37 cellular contexts compared by ENCODE assay signal in genomic region chr10:7881119-7881518, GRCh38.
DNase-seq lines count a peak whose midpoint lies in the region; ATAC-seq, FAIRE-seq and TF ChIP-seq lines count a peak whose summit lies in the region.
"Had no signal": no experiment of that assay in that cellular context is flagged by ENCODE, and none has a peak within 500 bp of the region (broad histone marks: within the 10 kb centered on the region; RNA-seq: fewer than 3 reads in every experiment).

No MANE protein-coding gene starts in this region.

- no peak overlapping the region for H4K8ac ChIP-seq in IMR-90 (ENCODE audit: low read depth in 2 of 2, low read length in 2 of 2)

- no peaks in the 10 kb centered on the region for H3K36me3 ChIP-seq in HepG2 (replicated peaks in 1 of 2; ENCODE audit: control insufficient read depth in 1 of 2, insufficient read depth in 2 of 2, low read length in 2 of 2)
- H3K36me3 ChIP-seq in right lobe of liver = no peaks in the 10 kb centered on the region
- no peaks in the 10 kb centered on the region for H3K36me3 ChIP-seq in IMR-90 (ENCODE audit: control insufficient read depth, insufficient read depth, low read length)
- no peaks in the 10 kb centered on the region for H3K36me3 ChIP-seq in K562 (ENCODE audit: control insufficient read depth, insufficient read depth, low read length)
- H3K36me3 ChIP-seq: BE2C; BLaER1 treated with 17β-estradiol and CSF1 and Interleukin-3, amounts not matched to agents 10 nM and 100 nM had no signal

- H3K9me3 Mint-ChIP-seq in type B pancreatic cell = no peaks in the 10 kb centered on the region
- H3K9me3 Mint-ChIP-seq: CD4-positive, alpha-beta memory T cell; CD4-positive, alpha-beta T cell; CD4-positive, CD25-positive, alpha-beta regulatory T cell; CD8-positive, alpha-beta memory T cell; CD8-positive, alpha-beta T cell had no signal

- no peak overlapping the region for H3K4me3 Mint-ChIP-seq in type B pancreatic cell
- H3K4me3 Mint-ChIP-seq: B cell; CD14-positive monocyte; CD4-positive, alpha-beta memory T cell; CD4-positive, alpha-beta T cell; CD4-positive, CD25-positive, alpha-beta regulatory T cell; CD8-positive, alpha-beta memory T cell; CD8-positive, alpha-beta T cell had no signal

- FAIRE-seq in HepG2 (lab: Jason Lieb, UNC) (no peak), K562 (lab: Jason Lieb, UNC) (no peak)
- FAIRE-seq: A204.1, D721Med had no signal

- H3K18ac ChIP-seq in IMR-90 (ENCODE audit: low read depth, low read length) = no peak overlapping the region

- no peak for TF ChIP-seq RAD21 in HepG2 (CRISPR knock-in tag; IDR thresholded peaks at IDR 0.05)
- TF ChIP-seq RAD21 in IMR-90 (IDR thresholded peaks at IDR 0.05; ENCODE audit: low read length) = no peak
- TF ChIP-seq RAD21 in Ishikawa (IDR thresholded peaks at IDR 0.05; ENCODE audit: low read depth) = no peak
- no peak for TF ChIP-seq RAD21 in K562 (CRISPR knock-in tag; conservative IDR thresholded peaks at IDR 0.05 in 1 of 2, IDR thresholded peaks at IDR 0.05 in 1 of 2)

- H3K4ac ChIP-seq in IMR-90 (ENCODE audit: low read depth, low read length) = no peak overlapping the region

- H2BK120ac ChIP-seq in IMR-90 (ENCODE audit: low read depth, low read length) = no peak overlapping the region

- H2BK20ac ChIP-seq in IMR-90 (ENCODE audit: low read depth, low read length) = no peak overlapping the region

- H4K5ac ChIP-seq in IMR-90 (ENCODE audit: low read depth, low read length) = no peak overlapping the region

- no peak overlapping the region for H4K91ac ChIP-seq in IMR-90 (ENCODE audit: insufficient read depth, low read depth, low read length)

- H3K4me1 Mint-ChIP-seq in type B pancreatic cell (ENCODE audit: unreplicated experiment) = peaks cover 7% of the 10 kb centered on the region
- H3K4me1 Mint-ChIP-seq: CD14-positive monocyte had no signal

- H3K27me3 ChIP-seq in HepG2 (ENCODE audit: control insufficient read depth in 1 of 2, insufficient read depth in 2 of 2, low read length in 2 of 2) (no peaks in the 10 kb centered on the region), right lobe of liver (no peaks in the 10 kb centered on the region), IMR-90 (ENCODE audit: control insufficient read depth, insufficient read depth, low read length) (no peaks in the 10 kb centered on the region), K562 (ENCODE audit: control insufficient read depth in 2 of 2, insufficient read depth in 2 of 2, low read length in 2 of 2) (no peaks in the 10 kb centered on the region)
- H3K27me3 ChIP-seq: BE2C; BLaER1; BLaER1 treated with 17β-estradiol and CSF1 and Interleukin-3, amounts not matched to agents 10 nM and 100 nM had no signal

- no peak for TF ChIP-seq CTCF in HepG2 (CRISPR knock-in tag; IDR thresholded peaks at IDR 0.05)
- no peak for TF ChIP-seq CTCF in right lobe of liver (IDR thresholded peaks at IDR 0.05)
- no peak for TF ChIP-seq CTCF in IMR-90 (conservative IDR thresholded peaks at IDR 0.05; ENCODE audit: low read depth, low read length)
- TF ChIP-seq CTCF in K562 (IDR thresholded peaks at IDR 0.05 in 2 of 3, conservative IDR thresholded peaks at IDR 0.05 in 1 of 3; ENCODE audit: insufficient read depth in 2 of 3, low read depth in 1 of 3, low read length in 3 of 3) = no peak
- TF ChIP-seq CTCF in type B pancreatic cell (conservative IDR thresholded peaks at IDR 0.05) = no peak

- intact Hi-C loops in HepG2 (cut with micrococcal nuclease; ENCODE audit: unreplicated experiment) (no loop called here), right lobe of liver (cut with DNase I) (no loop called here), IMR-90 (cut with micrococcal nuclease) (no loop called here), K562 (cut with micrococcal nuclease) (no loop called here)

- H3K9me1 ChIP-seq in IMR-90 (ENCODE audit: insufficient read depth, low read length) (no peaks in the 10 kb centered on the region; the same call in 1 of the 2 replicates), K562 (ENCODE audit: control insufficient read depth, insufficient read depth, low read length) (no peaks in the 10 kb centered on the region)

- no peaks in the 10 kb centered on the region for H3K27me3 Mint-ChIP-seq in type B pancreatic cell
- H3K27me3 Mint-ChIP-seq: B cell; CD4-positive, alpha-beta memory T cell; CD4-positive, alpha-beta T cell; CD4-positive, CD25-positive, alpha-beta regulatory T cell; CD8-positive, alpha-beta memory T cell had no signal

- H2BK5ac ChIP-seq in IMR-90 (ENCODE audit: low read depth, low read length, poor library complexity, severe bottlenecking) = no peak overlapping the region

- H4K20me1 ChIP-seq in HepG2 (ENCODE audit: insufficient read depth, low read length) = no peaks in the 10 kb centered on the region
- no peaks in the 10 kb centered on the region; the same call in 1 of the 2 replicates for H4K20me1 ChIP-seq in IMR-90 (ENCODE audit: insufficient read depth, low read length)
- no peaks in the 10 kb centered on the region for H4K20me1 ChIP-seq in K562 (replicated peaks; ENCODE audit: control insufficient read depth, insufficient read depth, low read length)

- H3K9ac ChIP-seq in HepG2 (ENCODE audit: insufficient read depth, low read depth, low read length) = no peak overlapping the region
- no peak overlapping the region for H3K9ac ChIP-seq in IMR-90 (ENCODE audit: low read depth, low read length)
- no peak overlapping the region for H3K9ac ChIP-seq in K562 (ENCODE audit: insufficient read depth in 1 of 2, low read depth in 2 of 2, low read length in 2 of 2)
- H3K9ac ChIP-seq: BLaER1; BLaER1 treated with 17β-estradiol and CSF1 and Interleukin-3, amounts not matched to agents 10 nM and 100 nM had no signal

- H3K4me2 ChIP-seq in HepG2 (ENCODE audit: low read depth, low read length) (no peak overlapping the region), IMR-90 (ENCODE audit: low read depth, low read length) (no peak overlapping the region), K562 (ENCODE audit: insufficient read depth, low read length) (no peak overlapping the region)
- H3K4me2 ChIP-seq: A549; BLaER1; BLaER1 treated with 17β-estradiol and CSF1 and Interleukin-3, amounts not matched to agents 10 nM and 100 nM had no signal

- ATAC-seq in HepG2 = no peak
- no peak for ATAC-seq in right lobe of liver
- no peak for ATAC-seq in IMR-90 (ENCODE audit: low read depth)
- no peak for ATAC-seq in K562
- ATAC-seq in HG02840 (IDR thresholded peaks at IDR 0.05; ENCODE audit: low FRiP score, unreplicated experiment) = no peak
- ATAC-seq: A549; CD8-positive, alpha-beta T cell had no signal

- H2BK15ac ChIP-seq in IMR-90 (ENCODE audit: low read depth, low read length) = no peak overlapping the region

- WGBS in HepG2 (ENCODE audit: low lambda C conversion rate) = over 99% methylated on average over 3 of the region's 3 CpGs
- 86% methylated on average over 3 of the region's 3 CpGs for WGBS in right lobe of liver (ENCODE audit: insufficient coverage, low coverage, low lambda C conversion rate, missing lambda C conversion rate)
- no CpG with 5 or more reads among the region's 3 CpGs for WGBS in IMR-90 (ENCODE audit: extremely low coverage in 2 of 2, insufficient read length in 1 of 2), 2 experiments
- WGBS in K562 (ENCODE audit: insufficient coverage, low coverage, missing lambda C conversion rate) = 83% methylated on average over 3 of the region's 3 CpGs

- no peak overlapping the region for H3K27ac Mint-ChIP-seq in type B pancreatic cell
- H3K27ac Mint-ChIP-seq: B cell; CD14-positive monocyte; CD4-positive, alpha-beta T cell; CD4-positive, CD25-positive, alpha-beta regulatory T cell; CD8-positive, alpha-beta T cell had no signal

- H3K36me3 Mint-ChIP-seq in type B pancreatic cell = peaks cover 5% of the 10 kb centered on the region
- H3K36me3 Mint-ChIP-seq: CD4-positive, alpha-beta memory T cell had no signal

- no peaks in the 10 kb centered on the region for H3K79me2 ChIP-seq in HepG2 (ENCODE audit: insufficient read depth, low read length)
- no peaks in the 10 kb centered on the region for H3K79me2 ChIP-seq in K562 (ENCODE audit: control insufficient read depth, insufficient read depth, low read length)

- H3K9me3 ChIP-seq in HepG2 (ENCODE audit: low read length) (no peaks in the 10 kb centered on the region), right lobe of liver (no peaks in the 10 kb centered on the region), IMR-90 (ENCODE audit: control insufficient read depth, insufficient read depth, low read length) (no peaks in the 10 kb centered on the region), K562 (replicated peaks; ENCODE audit: control insufficient read depth, insufficient read depth, low read depth, low read length) (no peaks in the 10 kb centered on the region)
- H3K9me3 ChIP-seq: A549; BE2C; BLaER1; BLaER1 treated with 17β-estradiol and CSF1 and Interleukin-3, amounts not matched to agents 10 nM and 100 nM; Caco-2 had no signal

- no peak overlapping the region for H2AK5ac ChIP-seq in IMR-90 (ENCODE audit: low read depth, low read length)

- no peak for DNase-seq in HepG2 (ENCODE audit: low spot score)
- DNase-seq in right lobe of liver = no peak
- no peak for DNase-seq in IMR-90
- no peak for DNase-seq in K562 (ENCODE audit: extremely low read depth in 1 of 4, low spot score in 3 of 4)
- no peak for DNase-seq in type B pancreatic cell (ENCODE audit: extremely low spot score, unreplicated experiment)
- DNase-seq in activated CD4-positive, alpha-beta T cell treated with anti-CD3 and anti-CD28 coated beads for 1 hour = no peak
- DNase-seq: 8988T; ACHN; AML-193; BE2C; C1 segment of cervical spinal cord; Caco-2; Calu3; CD4-positive, alpha-beta memory T cell; CD4-positive, alpha-beta T cell; CD4-positive, CD25-positive, alpha-beta regulatory T cell; CD8-positive, alpha-beta memory T cell; CD8-positive, alpha-beta T cell; COR-L47; DMS 273 treated with DMSO at 0.1 percent for 48 hours; DMS153; DMS53; DMS79; DMS79 treated with DMSO at 0.1 percent for 48 hours; DND-41; EL had no signal

- H2AK9ac ChIP-seq in IMR-90 (replicated peaks; ENCODE audit: low read depth, low read length, poor library complexity) = no peak overlapping the region

- dilution Hi-C loops in IMR-90 (cut with HindIII; ENCODE audit: low sequenced_read_pairs, unreplicated experiment) = no loop called here

- TF ChIP-seq POLR2A in HepG2 (IDR thresholded peaks at IDR 0.05; ENCODE audit: insufficient read depth in 1 of 2, low read depth in 2 of 2, low read length in 2 of 2) = no peak
- no peak for TF ChIP-seq POLR2A in right lobe of liver (IDR thresholded peaks at IDR 0.05)
- TF ChIP-seq POLR2A in IMR-90 (IDR thresholded peaks at IDR 0.05; ENCODE audit: low read depth, low read length) = no peak
- no peak for TF ChIP-seq POLR2A in K562 (conservative IDR thresholded peaks at IDR 0.05)

- H3K23ac ChIP-seq in IMR-90 (ENCODE audit: low read depth, low read length) = no peak overlapping the region

- peaks cover 4 to 5% of the 10 kb centered on the region in 2 experiments; a peak in 3 of 4 replicates for H3K79me1 ChIP-seq in IMR-90 (ENCODE audit: low read depth in 1 of 2, low read length in 2 of 2)

- no peak overlapping the region for H3K14ac ChIP-seq in IMR-90 (replicated peaks; ENCODE audit: low read depth, low read length)

- H3K56ac ChIP-seq in IMR-90 (ENCODE audit: extremely low read depth, insufficient read depth, low read length) = no peak overlapping the region

- TF ChIP-seq EP300 in HepG2 (IDR thresholded peaks at IDR 0.05; ENCODE audit: low read depth in 2 of 2, low read length in 2 of 2) = no peak
- TF ChIP-seq EP300 in HepG2 (CRISPR knock-in tag; IDR thresholded peaks at IDR 0.05; ENCODE audit: borderline replicate concordance) = no peak
- TF ChIP-seq EP300 in Ishikawa (IDR thresholded peaks at IDR 0.05; ENCODE audit: borderline replicate concordance) = no peak
- no peak for TF ChIP-seq EP300 in K562 (IDR thresholded peaks at IDR 0.05; ENCODE audit: low read length)

- H3K27ac ChIP-seq in HepG2 (ENCODE audit: extremely low read length, insufficient read depth, low read length) (no peak overlapping the region), right lobe of liver (no peak overlapping the region), IMR-90 (ENCODE audit: insufficient read depth, low read length) (no peak overlapping the region), K562 (ENCODE audit: extremely low read depth, low read depth, low read length) (no peak overlapping the region)
- H3K27ac ChIP-seq: 22Rv1; A549; BLaER1; BLaER1 treated with 17β-estradiol and CSF1 and Interleukin-3, amounts not matched to agents 10 nM and 100 nM; C4-2B had no signal

- POLR2A ChIA-PET in HepG2 (lab: Yijun Ruan, JAX) = no interaction called here
- POLR2A ChIA-PET in IMR-90 (lab: Charles Lee; ENCODE audit: unreplicated experiment) = no interaction called here
- POLR2A ChIA-PET in K562 (lab: Yijun Ruan, JAX) = no interaction called here

- CTCF ChIA-PET in HepG2 (lab: Yijun Ruan, JAX; ENCODE audit: low intra/inter-chr PET ratio, low total read pairs) (no interaction called here), IMR-90 (lab: Yijun Ruan, JAX) (no interaction called here), K562 (lab: Yijun Ruan, JAX; ENCODE audit: low intra/inter-chr PET ratio) (no interaction called here)

- H3K4me3 ChIP-seq in HepG2 (replicated peaks in 1 of 3; ENCODE audit: insufficient read depth in 1 of 3, low read depth in 2 of 3, low read length in 3 of 3) (no peak overlapping the region), right lobe of liver (no peak overlapping the region), IMR-90 (ENCODE audit: insufficient read depth, low read depth, low read length) (no peak overlapping the region), K562 (no peak overlapping the region)
- H3K4me3 ChIP-seq: A549; BLaER1; BLaER1 treated with 17β-estradiol and CSF1 and Interleukin-3, amounts not matched to agents 10 nM and 100 nM had no signal

- no TSS peak for BruUV-seq in HepG2 (replicated peaks; lab: Mats Ljungman, UMichigan)
- no TSS peak for BruUV-seq in IMR-90 (replicated peaks; lab: Mats Ljungman, UMichigan)
- no TSS peak for BruUV-seq in K562 (replicated peaks; lab: Mats Ljungman, UMichigan)

- H3K4me1 ChIP-seq in HepG2 (ENCODE audit: insufficient read depth, low read length) (no peaks in the 10 kb centered on the region), right lobe of liver (no peaks in the 10 kb centered on the region), IMR-90 (ENCODE audit: control insufficient read depth, insufficient read depth, low read length) (no peaks in the 10 kb centered on the region), K562 (replicated peaks in 1 of 2; ENCODE audit: control insufficient read depth in 2 of 2, insufficient read depth in 2 of 2, low read length in 2 of 2) (no peaks in the 10 kb centered on the region)
- H3K4me1 ChIP-seq: BLaER1; BLaER1 treated with 17β-estradiol and CSF1 and Interleukin-3, amounts not matched to agents 10 nM and 100 nM had no signal

- in situ Hi-C loops in HepG2 (cut with HindIII; ENCODE audit: extremely low pct_ligation_motif_present, low pct_unique_long_range_greater_than_20kb) = no loop called here
- in situ Hi-C loops in IMR-90 (cut with MboI; ENCODE audit: low sequenced_read_pairs) = no loop called here
- in situ Hi-C loops in K562 (cut with MboI) = no loop called here

- H2AFZ ChIP-seq in HepG2 (ENCODE audit: low read length) (no peak overlapping the region), IMR-90 (replicated peaks; ENCODE audit: low read length, poor library complexity) (no peak overlapping the region), K562 (ENCODE audit: low read depth, low read length) (no peak overlapping the region)

Comparison
In these comparisons a context has a peak if more than half of its experiments do, and no peak if none do; other contexts are left out.
1. Of the 241 proteins assayed by ChIP-seq in both HepG2 and K562: peak only in HepG2: none; only in K562: none; in both: CEBPB; in neither: 239; mixed calls (peak in some experiments, not most) for 1.